Comparison of ENCODE assay signal across 25 cellular contexts in genomic region chr17:50624321-50624935, GRCh38. TPM values are rescaled to one million over a fixed set of nuclear protein-coding genes. Genes with fewer than 3 reads are reported as not detected.
"Had no signal": no experiment of that assay in that cellular context is flagged by ENCODE, and none has a peak within 500 bp of the region (broad histone marks: within the 10 kb centered on the region; RNA-seq: fewer than 3 reads in every experiment).

No MANE protein-coding gene starts in this region.

- ATAC-seq: effector memory CD8-positive, alpha-beta T cell; esophagus mucosa; left lobe of liver; natural killer cell had no signal

- H3K4me1 ChIP-seq: ascending aorta, prostate gland had no signal

- H3K27ac ChIP-seq: ascending aorta, brain microvascular endothelial cell, ovary, prostate gland, right atrium auricular region, spleen, thoracic aorta had no signal

- H3K27me3 ChIP-seq: ascending aorta, ovary, right atrium auricular region had no signal

- DNase-seq: activated CD4-positive, CD25-positive, alpha-beta regulatory T cell treated with anti-CD3 and anti-CD28 coated beads, Interleukin-2, amount 50 U/mL, for 72 hours; activated gamma-delta T cell treated with Interleukin-2 at 50 U/mL for 16 hours; activated T-cell treated with anti-CD3 and anti-CD28 coated beads, Interleukin-2, amount 50 U/mL, for 1 hour; brain microvascular endothelial cell; central memory CD4-positive, alpha-beta T cell; dorsolateral prefrontal cortex; effector memory CD8-positive, alpha-beta T cell; foreskin melanocyte; immature natural killer cell; natural killer cell; ovary; spleen; stimulated activated CD4-positive, alpha-beta T cell treated with anti-CD3 and anti-CD28 coated beads, Interleukin-4, amount 100 ng/mL, for 24 hours; stimulated activated naive CD4-positive, alpha-beta T cell treated with Interleukin-2 at 50 U/mL for 16 hours; T1000 had no signal

- H3K4me3 Mint-ChIP-seq: activated naive CD4-positive, alpha-beta T cell treated with anti-CD3 and anti-CD28 coated beads, Interleukin-2, amount 50 U/mL, for 24 hours; effector memory CD8-positive, alpha-beta T cell; immature natural killer cell; mesothelial cell of epicardium; natural killer cell; type B pancreatic cell had no signal

- H3K27ac Mint-ChIP-seq: activated naive CD4-positive, alpha-beta T cell treated with anti-CD3 and anti-CD28 coated beads, Interleukin-2, amount 50 U/mL, for 24 hours; effector memory CD8-positive, alpha-beta T cell; mesothelial cell of epicardium; natural killer cell; type B pancreatic cell had no signal

- H3K4me3 ChIP-seq: ascending aorta, dorsolateral prefrontal cortex, ovary, prostate gland, right atrium auricular region, spleen, thoracic aorta had no signal

- H3K9me3 Mint-ChIP-seq: activated naive CD4-positive, alpha-beta T cell treated with anti-CD3 and anti-CD28 coated beads, Interleukin-2, amount 50 U/mL, for 24 hours; effector memory CD8-positive, alpha-beta T cell; immature natural killer cell; mesothelial cell of epicardium; natural killer cell; type B pancreatic cell had no signal

- H3K36me3 ChIP-seq: ascending aorta, brain microvascular endothelial cell, ovary, prostate gland, right atrium auricular region, spleen, thoracic aorta had no signal

- H3K36me3 Mint-ChIP-seq: activated naive CD4-positive, alpha-beta T cell treated with anti-CD3 and anti-CD28 coated beads, Interleukin-2, amount 50 U/mL, for 24 hours; immature natural killer cell; mesothelial cell of epicardium; natural killer cell; type B pancreatic cell had no signal

- H3K9me3 ChIP-seq: ascending aorta, ovary, prostate gland, right atrium auricular region, spleen, thoracic aorta had no signal

- H3K4me1 Mint-ChIP-seq: activated naive CD4-positive, alpha-beta T cell treated with anti-CD3 and anti-CD28 coated beads, Interleukin-2, amount 50 U/mL, for 24 hours had no signal

RNA-seq across cellular contexts. Expression of gene ABCC3, which starts 10.3 kb away (rescaled TPM):
- total RNA-seq: T-helper 1 cell treated with Interleukin-12 subunit alpha and Interleukin-12 subunit beta and Interleukin-4 antibody, amounts not matched to agents 30 ng/mL and 1 ng/mL, for 36 hours had no signal
